ENCODE assay signal across 8 cellular contexts in the genomic region with DNA sequence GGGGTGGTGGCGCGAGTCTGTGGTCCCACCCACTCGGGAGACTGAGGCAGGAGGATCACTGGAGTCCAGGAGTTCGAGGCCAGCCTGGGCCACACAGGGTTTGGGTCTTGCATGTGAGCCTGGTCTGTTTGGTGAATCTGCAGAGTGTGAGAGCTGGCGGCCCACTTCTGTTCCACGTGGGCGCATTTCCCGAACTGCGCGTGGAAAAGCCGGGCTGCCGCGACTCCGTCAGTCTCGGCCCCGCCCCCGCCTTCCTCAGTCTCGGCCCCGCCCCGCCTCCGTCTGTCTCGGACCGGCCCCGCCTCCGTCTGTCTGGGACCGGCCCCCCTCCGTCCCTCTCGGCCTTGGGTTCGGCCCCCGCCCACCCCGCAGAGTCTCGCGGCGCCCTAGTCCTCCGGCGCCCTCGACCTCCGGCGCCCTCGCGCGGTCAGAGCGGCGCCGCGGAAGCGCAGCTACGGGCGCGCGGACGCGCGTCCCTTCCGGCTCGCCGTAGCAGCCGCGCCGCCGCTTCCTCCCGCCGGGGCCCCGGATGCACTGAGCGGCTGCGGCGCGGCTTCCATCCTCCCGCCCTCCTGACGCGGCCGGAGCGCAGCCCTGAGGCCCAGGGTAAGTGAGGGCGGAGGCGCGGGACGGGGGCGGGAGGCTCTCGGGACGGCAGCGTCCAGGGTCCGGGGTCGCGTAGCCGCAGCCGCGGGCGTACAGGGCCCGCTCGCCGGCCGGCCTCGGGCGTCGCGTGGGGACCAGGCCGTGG. TPM values are rescaled to one million over a fixed set of nuclear protein-coding genes. Genes with fewer than 3 reads are reported as not detected.
DNase-seq lines count a peak whose midpoint lies in the region; ATAC-seq and TF ChIP-seq lines count a peak whose summit lies in the region.

A gene with protein sequence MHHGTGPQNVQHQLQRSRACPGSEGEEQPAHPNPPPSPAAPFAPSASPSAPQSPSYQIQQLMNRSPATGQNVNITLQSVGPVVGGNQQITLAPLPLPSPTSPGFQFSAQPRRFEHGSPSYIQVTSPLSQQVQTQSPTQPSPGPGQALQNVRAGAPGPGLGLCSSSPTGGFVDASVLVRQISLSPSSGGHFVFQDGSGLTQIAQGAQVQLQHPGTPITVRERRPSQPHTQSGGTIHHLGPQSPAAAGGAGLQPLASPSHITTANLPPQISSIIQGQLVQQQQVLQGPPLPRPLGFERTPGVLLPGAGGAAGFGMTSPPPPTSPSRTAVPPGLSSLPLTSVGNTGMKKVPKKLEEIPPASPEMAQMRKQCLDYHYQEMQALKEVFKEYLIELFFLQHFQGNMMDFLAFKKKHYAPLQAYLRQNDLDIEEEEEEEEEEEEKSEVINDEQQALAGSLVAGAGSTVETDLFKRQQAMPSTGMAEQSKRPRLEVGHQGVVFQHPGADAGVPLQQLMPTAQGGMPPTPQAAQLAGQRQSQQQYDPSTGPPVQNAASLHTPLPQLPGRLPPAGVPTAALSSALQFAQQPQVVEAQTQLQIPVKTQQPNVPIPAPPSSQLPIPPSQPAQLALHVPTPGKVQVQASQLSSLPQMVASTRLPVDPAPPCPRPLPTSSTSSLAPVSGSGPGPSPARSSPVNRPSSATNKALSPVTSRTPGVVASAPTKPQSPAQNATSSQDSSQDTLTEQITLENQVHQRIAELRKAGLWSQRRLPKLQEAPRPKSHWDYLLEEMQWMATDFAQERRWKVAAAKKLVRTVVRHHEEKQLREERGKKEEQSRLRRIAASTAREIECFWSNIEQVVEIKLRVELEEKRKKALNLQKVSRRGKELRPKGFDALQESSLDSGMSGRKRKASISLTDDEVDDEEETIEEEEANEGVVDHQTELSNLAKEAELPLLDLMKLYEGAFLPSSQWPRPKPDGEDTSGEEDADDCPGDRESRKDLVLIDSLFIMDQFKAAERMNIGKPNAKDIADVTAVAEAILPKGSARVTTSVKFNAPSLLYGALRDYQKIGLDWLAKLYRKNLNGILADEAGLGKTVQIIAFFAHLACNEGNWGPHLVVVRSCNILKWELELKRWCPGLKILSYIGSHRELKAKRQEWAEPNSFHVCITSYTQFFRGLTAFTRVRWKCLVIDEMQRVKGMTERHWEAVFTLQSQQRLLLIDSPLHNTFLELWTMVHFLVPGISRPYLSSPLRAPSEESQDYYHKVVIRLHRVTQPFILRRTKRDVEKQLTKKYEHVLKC (N-terminal part only) (plus strand): TSS at position 512 of the 751 bp plus-strand sequence. CDS start 10,678 bp downstream, outside the sequence.

- no peaks in the 10 kb centered on the region for H3K9me3 Mint-ChIP-seq in chondrocyte (ENCODE audit: low read depth)

- peaks cover 19% of the 10 kb centered on the region for H3K4me1 Mint-ChIP-seq in chondrocyte (ENCODE audit: low read depth)

- peak within 1 kb of the TSS; percentile 92 for H3K27ac Mint-ChIP-seq in chondrocyte (ENCODE audit: unreplicated experiment)

- H3K4me3 Mint-ChIP-seq in chondrocyte (ENCODE audit: unreplicated experiment), result peak within 1 kb of the TSS; percentile 88

- H3K27me3 ChIP-seq in layer of hippocampus (ENCODE audit: control insufficient read depth, insufficient read depth, low read length), result no peaks in the 10 kb centered on the region

- H3K27me3 Mint-ChIP-seq in chondrocyte (ENCODE audit: low read depth), result no peaks in the 10 kb centered on the region

- peak within 1 kb of the TSS; percentile 58 for H3K27ac ChIP-seq in layer of hippocampus (ENCODE audit: low read depth, low read length)

- peak; percentile 76 for TF ChIP-seq CTCF in chondrocyte (IDR thresholded peaks at IDR 0.05)

- TF ChIP-seq POLR2A in GM19099 (IDR thresholded peaks at IDR 0.05; ENCODE audit: extremely low read depth, insufficient read length, low read depth), result peak; percentile 76

- DNase-seq in AML-193 (lab: John Stamatoyannopoulos, UW), result peak; percentile 73 to 87
- DNase-seq in NCI-H510A (lab: John Stamatoyannopoulos, UW), result peak; percentile 93
- peak; percentile 91 to 95 for DNase-seq in activated CD4-positive, alpha-beta T cell treated with anti-CD3 and anti-CD28 coated beads for 24 hours (ENCODE audit: low read depth in 2 of 2)
- peak; percentile 97 for DNase-seq in chondrocyte (ENCODE audit: low spot score)
- peak; percentile 73 to 97 (median 89) for DNase-seq in stimulated activated CD4-positive, alpha-beta T cell treated with anti-CD3 and anti-CD28 coated beads, Interleukin-1b, Interleukin-23, amount 100 ng/mL, for 24 hours (ENCODE audit: low read depth in 4 of 4, low spot score in 1 of 4)

- peaks cover 2% of the 10 kb centered on the region for H3K36me3 Mint-ChIP-seq in chondrocyte (ENCODE audit: low read depth)

- peak; percentile 92 for ATAC-seq in HG03432 (IDR thresholded peaks at IDR 0.05; ENCODE audit: unreplicated experiment)

RNA-seq across cellular contexts. Expression of the gene that starts here (rescaled TPM):
- total RNA-seq in chondrocyte, result 35.9 to 48.0 TPM (median 36.8 TPM) in 3 replicates

Comparison
In these comparisons a context has a peak if more than half of its experiments do, and no peak if none do; other contexts are left out.
1. Peak in every context shown above with its lines: DNase-seq, ATAC-seq and H3K27ac ChIP-seq.